In genomic region chr15:85404156-85404921, GRCh38 we compare ENCODE assay signal across 10 cellular contexts. TPM values are rescaled to one million over a fixed set of nuclear protein-coding genes. Genes with fewer than 3 reads are reported as not detected.
DNase-seq lines count a peak whose midpoint lies in the region; ATAC-seq and TF ChIP-seq lines count a peak whose summit lies in the region.
"Had no signal": no experiment of that assay in that cellular context is flagged by ENCODE, and none has a peak within 500 bp of the region (broad histone marks: within the 10 kb centered on the region; RNA-seq: fewer than 3 reads in every experiment).

No MANE protein-coding gene starts in this region.

- CTCF ChIA-PET in activated CD4-positive, alpha-beta memory T cell treated with anti-CD3 and anti-CD28 coated beads for 36 hours (lab: Charles Lee): interaction anchor here (0.6 to 5.8 kb wide), 11 partner anchors 9 to 108 kb away, joined by 3 to 50 read pairs (median 5); partner anchors contain the start of gene AKAP13
- CTCF ChIA-PET in activated CD4-positive, alpha-beta memory T cell treated with anti-CD3 and anti-CD28 coated beads, Interleukin-2, amount 10 ng/mL, durations not matched to agents 7 days and 5 days (lab: Charles Lee): interaction anchor here (0.6 to 6.2 kb wide), 9 partner anchors 9 to 115 kb away, joined by 3 to 38 read pairs (median 4); no protein-coding TSS in a partner anchor

- H3K36me3 ChIP-seq in OCI-LY3 (replicated peaks; ENCODE audit: low read depth, low read length) (no peaks in the 10 kb centered on the region), esophagus squamous epithelium (no peaks in the 10 kb centered on the region), spleen (no peaks in the 10 kb centered on the region)

- H4K20me1 ChIP-seq in OCI-LY3 (ENCODE audit: insufficient read depth, low read length): peaks cover 54% of the 10 kb centered on the region

- DNase-seq in activated CD4-positive, alpha-beta memory T cell treated with anti-CD3 and anti-CD28 coated beads for 36 hours: no peak
- no peak for DNase-seq in activated CD4-positive, alpha-beta memory T cell treated with anti-CD3 and anti-CD28 coated beads, Interleukin-2, amount 10 ng/mL, durations not matched to agents 7 days and 5 days
- no peak for DNase-seq in esophagus squamous epithelium (lab: John Stamatoyannopoulos, UW)
- no peak for DNase-seq in spleen
- DNase-seq in GM13976 (ENCODE audit: low spot score): no peak
- DNase-seq in activated effector memory CD4-positive, alpha-beta T cell treated with Interleukin-2 at 50 U/mL for 16 hours: no peak
- DNase-seq: NCI-H1417; stimulated activated CD4-positive, alpha-beta T cell treated with anti-CD3 and anti-CD28 coated beads, Interleukin-15, amount 100 ng/mL, for 24 hours had no signal

- peaks cover 83% of the 10 kb centered on the region for H3K4me1 Mint-ChIP-seq in activated CD4-positive, alpha-beta memory T cell treated with anti-CD3 and anti-CD28 coated beads for 36 hours (ENCODE audit: low read depth)
- H3K4me1 Mint-ChIP-seq in activated CD4-positive, alpha-beta memory T cell treated with anti-CD3 and anti-CD28 coated beads, Interleukin-2, amount 10 ng/mL, durations not matched to agents 7 days and 5 days: peaks cover 71% of the 10 kb centered on the region

- WGBS in esophagus squamous epithelium, 2 donors: 46 to 60% methylated on average over 4 of the region's 4 CpGs
- 42 to 49% (median 46%) methylated on average over 4 of the region's 4 CpGs for WGBS in spleen, 5 donors

- H3K9ac ChIP-seq in OCI-LY3 (ENCODE audit: low read length): no peak overlapping the region

- in situ Hi-C loops in GM13976 (cut with MboI; ENCODE audit: low sequenced_read_pairs, unreplicated experiment): loop anchor here (10.0 kb wide), 1 partner anchor 50 kb away; no protein-coding TSS in a partner anchor

- H3K27ac ChIP-seq in OCI-LY3 (ENCODE audit: low read length) (peak overlapping the region; percentile 24), esophagus squamous epithelium (peak overlapping the region; percentile 27 to 61 (median 56)), spleen (peak overlapping the region in 7 of 8 donors; percentile 18 to 81 (median 67))

- H3K4me3 ChIP-seq in OCI-LY3 (ENCODE audit: low read length) (0 out of 2 replicates have a peak overlapping the region, but pooled peaks have one; percentile 2), esophagus squamous epithelium (no peak overlapping the region), spleen (no peak overlapping the region)

- peaks cover 83% of the 10 kb centered on the region for H3K79me2 ChIP-seq in OCI-LY3 (ENCODE audit: low read length)

- peaks cover 66% of the 10 kb centered on the region for H3K4me1 ChIP-seq in OCI-LY3 (ENCODE audit: low read length)
- peaks cover 23 to 80% (median 53%) of the 10 kb centered on the region in 3 donors for H3K4me1 ChIP-seq in esophagus squamous epithelium
- H3K4me1 ChIP-seq in spleen: peaks cover 22 to 98% (median 82%) of the 10 kb centered on the region in 6 donors

- H3K27ac Mint-ChIP-seq in activated CD4-positive, alpha-beta memory T cell treated with anti-CD3 and anti-CD28 coated beads for 36 hours: peak overlapping the region; percentile 80
- H3K27ac Mint-ChIP-seq in activated CD4-positive, alpha-beta memory T cell treated with anti-CD3 and anti-CD28 coated beads, Interleukin-2, amount 10 ng/mL, durations not matched to agents 7 days and 5 days: no peak overlapping the region

- H3K36me3 Mint-ChIP-seq in activated CD4-positive, alpha-beta memory T cell treated with anti-CD3 and anti-CD28 coated beads for 36 hours: no peaks in the 10 kb centered on the region
- H3K36me3 Mint-ChIP-seq in activated CD4-positive, alpha-beta memory T cell treated with anti-CD3 and anti-CD28 coated beads, Interleukin-2, amount 10 ng/mL, durations not matched to agents 7 days and 5 days (ENCODE audit: low read depth): no peaks in the 10 kb centered on the region

- no peak for ATAC-seq in HG02840 (IDR thresholded peaks at IDR 0.05; ENCODE audit: low FRiP score, unreplicated experiment)

- H3K4me3 Mint-ChIP-seq in activated CD4-positive, alpha-beta memory T cell treated with anti-CD3 and anti-CD28 coated beads for 36 hours: no peak overlapping the region
- no peak overlapping the region for H3K4me3 Mint-ChIP-seq in activated CD4-positive, alpha-beta memory T cell treated with anti-CD3 and anti-CD28 coated beads, Interleukin-2, amount 10 ng/mL, durations not matched to agents 7 days and 5 days

- TF ChIP-seq CTCF in OCI-LY3 (IDR thresholded peaks at IDR 0.05; ENCODE audit: low read depth, low read length) (no peak), esophagus squamous epithelium (IDR thresholded peaks at IDR 0.05) (no peak), spleen (IDR thresholded peaks at IDR 0.05 in 8 of 11, conservative IDR thresholded peaks at IDR 0.05 in 3 of 11) (no peak), GM13976 (IDR thresholded peaks at IDR 0.05; ENCODE audit: borderline replicate concordance, control extremely low read depth, extremely low read depth, insufficient read depth, missing control alignments) (no peak)

- H3K9me3 ChIP-seq in OCI-LY3 (ENCODE audit: insufficient read depth, low read length): no peaks in the 10 kb centered on the region
- H3K9me3 ChIP-seq in esophagus squamous epithelium: no peaks in the 10 kb centered on the region
- H3K9me3 ChIP-seq in spleen: no peaks in the 10 kb centered on the region

- H2AFZ ChIP-seq in OCI-LY3 (ENCODE audit: low read depth, low read length): no peak overlapping the region

- TF ChIP-seq POLR2A in esophagus squamous epithelium (IDR thresholded peaks at IDR 0.05) (no peak), spleen (IDR thresholded peaks at IDR 0.05) (no peak)

- peak overlapping the region; percentile 57 for H3K4me2 ChIP-seq in OCI-LY3 (ENCODE audit: low read length)

- intact Hi-C loops in activated CD4-positive, alpha-beta memory T cell treated with anti-CD3 and anti-CD28 coated beads for 36 hours (cut with micrococcal nuclease): no loop called here
- intact Hi-C loops in esophagus squamous epithelium (cut with DNase I): no loop called here
- intact Hi-C loops in spleen (cut with DNase I; ENCODE audit: low total_unique reads): no loop called here

- H3K27me3 ChIP-seq in OCI-LY3 (ENCODE audit: low read depth, low read length) (no peaks in the 10 kb centered on the region), esophagus squamous epithelium (no peaks in the 10 kb centered on the region), spleen (replicated peaks in 1 of 7) (no peaks in the 10 kb centered on the region)

- no peaks in the 10 kb centered on the region for H3K9me3 Mint-ChIP-seq in activated CD4-positive, alpha-beta memory T cell treated with anti-CD3 and anti-CD28 coated beads for 36 hours
- H3K9me3 Mint-ChIP-seq in activated CD4-positive, alpha-beta memory T cell treated with anti-CD3 and anti-CD28 coated beads, Interleukin-2, amount 10 ng/mL, durations not matched to agents 7 days and 5 days: no peaks in the 10 kb centered on the region

- POLR2A ChIA-PET in activated CD4-positive, alpha-beta memory T cell treated with anti-CD3 and anti-CD28 coated beads for 36 hours (lab: Charles Lee): interaction anchor here (0.6 to 1.8 kb wide), 4 partner anchors 9 to 114 kb away, joined by 4 to 13 read pairs (median 5); partner anchors contain the start of gene AKAP13
- POLR2A ChIA-PET in activated CD4-positive, alpha-beta memory T cell treated with anti-CD3 and anti-CD28 coated beads, Interleukin-2, amount 10 ng/mL, durations not matched to agents 7 days and 5 days (lab: Charles Lee): interaction anchor here (2.4 to 6.0 kb wide), 2 partner anchors 9 to 22 kb away, joined by 14 to 64 read pairs; partner anchors contain the start of gene AKAP13

- no peaks in the 10 kb centered on the region for H3K27me3 Mint-ChIP-seq in activated CD4-positive, alpha-beta memory T cell treated with anti-CD3 and anti-CD28 coated beads for 36 hours
- H3K27me3 Mint-ChIP-seq in activated CD4-positive, alpha-beta memory T cell treated with anti-CD3 and anti-CD28 coated beads, Interleukin-2, amount 10 ng/mL, durations not matched to agents 7 days and 5 days: no peaks in the 10 kb centered on the region

RNA-seq across cellular contexts. Expression of gene AKAP13, which starts 23.9 kb away (rescaled TPM):
- total RNA-seq in activated CD4-positive, alpha-beta memory T cell treated with anti-CD3 and anti-CD28 coated beads for 36 hours: 100 to 1,000 TPM; 106 to 113 TPM
- 100 to 1,000 TPM; 153 to 170 TPM for total RNA-seq in activated CD4-positive, alpha-beta memory T cell treated with anti-CD3 and anti-CD28 coated beads, Interleukin-2, amount 10 ng/mL, durations not matched to agents 7 days and 5 days
- total RNA-seq in esophagus squamous epithelium (100 to 1,000 TPM in 1 of 4 donors, 10 to 100 TPM in 3; 57.3 to 178 (median 81.5) TPM), spleen (100 to 1,000 TPM; 228 to 413 (median 271) TPM)
- polyA plus RNA-seq in spleen: 10 to 100 TPM; 35.4 to 68.8 (median 59.4) TPM
